9 cellular contexts compared by ENCODE assay signal in the genomic region with DNA sequence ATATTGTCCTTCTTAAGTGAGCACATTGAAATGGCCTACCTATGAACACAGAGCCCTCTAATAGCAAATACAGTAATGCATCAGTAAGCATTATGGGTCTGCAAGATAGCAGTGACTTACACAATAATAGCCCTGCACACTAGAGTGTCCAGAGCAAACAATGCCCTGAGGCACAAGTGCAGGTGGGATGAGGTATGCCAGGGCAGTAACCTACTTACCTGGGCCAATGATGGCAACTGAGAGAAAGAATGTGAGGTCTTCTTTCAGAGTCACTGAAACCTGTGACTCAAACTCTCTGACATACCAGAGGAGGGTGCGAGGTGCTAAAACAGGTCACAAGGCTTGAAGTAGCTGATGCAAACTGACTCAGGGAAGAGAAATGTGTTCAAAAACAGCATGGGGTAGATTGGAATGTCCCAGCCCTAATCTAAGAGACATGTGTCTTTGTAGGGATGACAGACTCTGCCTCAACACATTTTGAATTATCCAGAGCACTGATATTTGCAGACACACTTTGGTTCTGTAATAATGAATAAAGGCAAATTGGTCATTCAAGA.
DNase-seq lines count a peak whose midpoint lies in the region; ATAC-seq lines count a peak whose summit lies in the region.
"Had no signal": no experiment of that assay in that cellular context is flagged by ENCODE, and none has a peak within 500 bp of the region (broad histone marks: within the 10 kb centered on the region; RNA-seq: fewer than 3 reads in every experiment).

No MANE protein-coding gene starts in this region.

- H3K36me3 ChIP-seq in HUES48 (ENCODE audit: control insufficient read depth, insufficient read depth, low read length), result no peaks in the 10 kb centered on the region

- H3K9me3 ChIP-seq in HUES48 (ENCODE audit: control insufficient read depth, insufficient read depth, low read length), result no peaks in the 10 kb centered on the region

- H3K4me3 ChIP-seq in HUES48 (ENCODE audit: low read depth, low read length), result no peak overlapping the region

- H3K27ac ChIP-seq in HUES48 (ENCODE audit: low read depth, low read length), result peak overlapping the region; percentile 61

- H3K27ac Mint-ChIP-seq in activated naive CD4-positive, alpha-beta T cell treated with anti-CD3 and anti-CD28 coated beads, Interleukin-2, amount 50 U/mL, for 72 hours, result peak overlapping the region in 1 of 2 donors; percentile 78
- H3K27ac Mint-ChIP-seq: dendritic cell treated with granulocyte-macrophage colony-stimulating factor and Interleukin-4, amounts not matched to agents 40 ng/mL and 50 ng/mL, for 4 days had no signal

- intact Hi-C loops in posterior cingulate gyrus (cut with DNase I), result loop anchor here (10.0 kb wide), 1 partner anchor 63 kb away; no protein-coding TSS in a partner anchor

- H3K4me1 ChIP-seq in HUES48 (ENCODE audit: control insufficient read depth, insufficient read depth, low read length), result 0 out of 2 replicates have a peak, but pooled peaks cover 6% of the 10 kb centered on the region

- no peak overlapping the region for H3K9ac ChIP-seq in HUES48 (ENCODE audit: low read depth, low read length)

- peaks cover 0 to 15% of the 10 kb centered on the region in 2 donors for H3K9me3 Mint-ChIP-seq in activated naive CD4-positive, alpha-beta T cell treated with anti-CD3 and anti-CD28 coated beads, Interleukin-2, amount 50 U/mL, for 72 hours
- H3K9me3 Mint-ChIP-seq: dendritic cell treated with granulocyte-macrophage colony-stimulating factor and Interleukin-4, amounts not matched to agents 40 ng/mL and 50 ng/mL, for 4 days had no signal

- ATAC-seq in activated naive CD4-positive, alpha-beta T cell treated with anti-CD3 and anti-CD28 coated beads, Interleukin-2, amount 50 U/mL, for 72 hours, result peak; percentile 84 to 96
- ATAC-seq in HG02885 (IDR thresholded peaks at IDR 0.05; ENCODE audit: poor library complexity, unreplicated experiment), result no peak

- H3K27me3 ChIP-seq in HUES48 (ENCODE audit: control insufficient read depth, insufficient read depth, low read length), result no peaks in the 10 kb centered on the region

- DNase-seq in DMS53 (lab: John Stamatoyannopoulos, UW) (peak; percentile 79), left kidney (ENCODE audit: low read depth, low spot score) (peak; percentile 50), NCI-H524 (lab: John Stamatoyannopoulos, UW) (no peak), Kasumi-1 (lab: John Stamatoyannopoulos, UW) (no peak), posterior cingulate gyrus (no peak)
- peak in 1 of 2 donors; percentile 46 for DNase-seq in activated naive CD4-positive, alpha-beta T cell treated with anti-CD3 and anti-CD28 coated beads, Interleukin-2, amount 50 U/mL, for 72 hours (ENCODE audit: low spot score in 2 of 2)

- H3K36me3 Mint-ChIP-seq in activated naive CD4-positive, alpha-beta T cell treated with anti-CD3 and anti-CD28 coated beads, Interleukin-2, amount 50 U/mL, for 72 hours, result peaks cover 0 to 24% of the 10 kb centered on the region in 2 donors

Comparison
In these comparisons a context has a peak if more than half of its experiments do, and no peak if none do; other contexts are left out.
1. DNase-seq: peak in DMS53 (single experiment) and left kidney (single experiment); none in NCI-H524 (0 of 2), Kasumi-1 (0 of 2) and posterior cingulate gyrus (0 of 10).